ENCODE assay signal across 23 cellular contexts in genomic region chr3:108315767-108316301, GRCh38. TPM values are rescaled to one million over a fixed set of nuclear protein-coding genes. Genes with fewer than 3 reads are reported as not detected.
DNase-seq lines count a peak whose midpoint lies in the region; ATAC-seq, FAIRE-seq and TF ChIP-seq lines count a peak whose summit lies in the region.
"Had no signal": no experiment of that assay in that cellular context is flagged by ENCODE, and none has a peak within 500 bp of the region (broad histone marks: within the 10 kb centered on the region; RNA-seq: fewer than 3 reads in every experiment).

No MANE protein-coding gene starts in this region.

- WGBS in HepG2 (ENCODE audit: low lambda C conversion rate), result 19% methylated on average over 2 of the region's 2 CpGs
- WGBS in right lobe of liver (ENCODE audit: insufficient coverage, low coverage, low lambda C conversion rate, missing lambda C conversion rate), result 44% methylated on average over 2 of the region's 2 CpGs
- 23 to 32% methylated on average over 2 of the region's 2 CpGs for WGBS in body of pancreas, 2 donors
- WGBS in pancreas, 2 donors, result 20 to 30% methylated on average over 2 of the region's 2 CpGs
- 46% methylated on average over 2 of the region's 2 CpGs for WGBS in prostate gland

- no peak for TF ChIP-seq POLR2A in HepG2 (IDR thresholded peaks at IDR 0.05; ENCODE audit: insufficient read depth in 1 of 2, low read depth in 2 of 2, low read length in 2 of 2)
- TF ChIP-seq POLR2A in right lobe of liver (IDR thresholded peaks at IDR 0.05), result no peak
- no peak for TF ChIP-seq POLR2A in body of pancreas (IDR thresholded peaks at IDR 0.05)
- no peak for TF ChIP-seq POLR2A in prostate gland (IDR thresholded peaks at IDR 0.05)

- POLR2A ChIA-PET in HepG2 (lab: Yijun Ruan, JAX), result no interaction called here

- TF ChIP-seq RAD21 in HepG2 (CRISPR knock-in tag; IDR thresholded peaks at IDR 0.05), result no peak

- ATAC-seq in HepG2, result no peak
- no peak for ATAC-seq in right lobe of liver
- peak; percentile 52 for ATAC-seq in body of pancreas
- peak; percentile 41 to 79 (median 70) for ATAC-seq in pancreas
- no peak for ATAC-seq in GM21526 (IDR thresholded peaks at IDR 0.05; ENCODE audit: low FRiP score, unreplicated experiment)

- H2AFZ ChIP-seq in HepG2 (ENCODE audit: low read length), result no peak overlapping the region
- H2AFZ ChIP-seq: GM23248 had no signal

- in situ Hi-C loops in HepG2 (cut with HindIII; ENCODE audit: extremely low pct_ligation_motif_present, low pct_unique_long_range_greater_than_20kb), result no loop called here

- DNase-seq in HepG2 (ENCODE audit: low spot score), result no peak
- DNase-seq in right lobe of liver, result no peak
- DNase-seq in NCI-H146 treated with DMSO at 0.1 percent for 48 hours (lab: John Stamatoyannopoulos, UW; ENCODE audit: unreplicated experiment), result peak; percentile 34
- DNase-seq in body of pancreas, result no peak
- no peak for DNase-seq in pancreas
- no peak for DNase-seq in prostate gland (ENCODE audit: low spot score)
- DNase-seq in RPMI8226, result no peak
- DNase-seq: Calu3; CD4-positive, alpha-beta memory T cell; GM23248 had no signal

- no peaks in the 10 kb centered on the region for H3K36me3 ChIP-seq in HepG2 (replicated peaks in 1 of 2; ENCODE audit: control insufficient read depth in 1 of 2, insufficient read depth in 2 of 2, low read length in 2 of 2)
- H3K36me3 ChIP-seq in right lobe of liver, result no peaks in the 10 kb centered on the region
- no peaks in the 10 kb centered on the region for H3K36me3 ChIP-seq in body of pancreas (replicated peaks in 1 of 2; ENCODE audit: insufficient read depth in 1 of 2, low read depth in 2 of 2)
- no peaks in the 10 kb centered on the region for H3K36me3 ChIP-seq in pancreas
- no peaks in the 10 kb centered on the region for H3K36me3 ChIP-seq in prostate gland
- H3K36me3 ChIP-seq: BLaER1, HAP-1 had no signal

- intact Hi-C loops in HepG2 (cut with micrococcal nuclease; ENCODE audit: unreplicated experiment) (no loop called here), right lobe of liver (cut with DNase I) (no loop called here), body of pancreas (cut with DNase I) (no loop called here), pancreas (cut with DNase I) (no loop called here), prostate gland (cut with DNase I) (no loop called here)

- H3K27me3 ChIP-seq in HepG2 (ENCODE audit: control insufficient read depth in 1 of 2, insufficient read depth in 2 of 2, low read length in 2 of 2) (no peaks in the 10 kb centered on the region; a peak in 1 of 5 replicates), right lobe of liver (no peaks in the 10 kb centered on the region), body of pancreas (no peaks in the 10 kb centered on the region), pancreas (no peaks in the 10 kb centered on the region), prostate gland (replicated peaks; ENCODE audit: insufficient read depth) (no peaks in the 10 kb centered on the region)
- H3K27me3 ChIP-seq: BLaER1 had no signal

- H3K4me2 ChIP-seq in HepG2 (ENCODE audit: low read depth, low read length), result no peak overlapping the region
- H3K4me2 ChIP-seq: BLaER1 had no signal

- no peak for TF ChIP-seq CTCF in HepG2 (CRISPR knock-in tag; IDR thresholded peaks at IDR 0.05)
- TF ChIP-seq CTCF in right lobe of liver (IDR thresholded peaks at IDR 0.05), result no peak
- no peak for TF ChIP-seq CTCF in body of pancreas (IDR thresholded peaks at IDR 0.05)
- no peak for TF ChIP-seq CTCF in pancreas (IDR thresholded peaks at IDR 0.05)
- TF ChIP-seq CTCF in prostate gland (IDR thresholded peaks at IDR 0.05), result no peak

- no TSS peak for BruUV-seq in HepG2 (replicated peaks; lab: Mats Ljungman, UMichigan)

- H4K20me1 ChIP-seq in HepG2 (ENCODE audit: insufficient read depth, low read length), result no peaks in the 10 kb centered on the region
- H4K20me1 ChIP-seq: BLaER1 had no signal

- H3K4me3 ChIP-seq in HepG2 (replicated peaks in 1 of 3; ENCODE audit: insufficient read depth in 1 of 3, low read depth in 2 of 3, low read length in 3 of 3), result no peak overlapping the region
- H3K4me3 ChIP-seq in right lobe of liver, result no peak overlapping the region
- H3K4me3 ChIP-seq in body of pancreas, result no peak overlapping the region
- no peak overlapping the region for H3K4me3 ChIP-seq in pancreas
- H3K4me3 ChIP-seq in prostate gland, result no peak overlapping the region
- H3K4me3 ChIP-seq: BLaER1, GM23248, HAP-1 had no signal

- H3K4me1 ChIP-seq in HepG2 (ENCODE audit: insufficient read depth, low read length) (peaks cover 8% of the 10 kb centered on the region; the same call in 1 of the 2 replicates), right lobe of liver (no peaks in the 10 kb centered on the region), body of pancreas (peaks cover 45% of the 10 kb centered on the region), pancreas (peaks cover 19 to 31% (median 23%) of the 10 kb centered on the region in 3 donors), prostate gland (replicated peaks) (peaks cover 7% of the 10 kb centered on the region)
- H3K4me1 ChIP-seq: BLaER1, HAP-1 had no signal

- H3K79me2 ChIP-seq in HepG2 (ENCODE audit: insufficient read depth, low read length), result no peaks in the 10 kb centered on the region

- CTCF ChIA-PET in HepG2 (lab: Yijun Ruan, JAX; ENCODE audit: low intra/inter-chr PET ratio, low total read pairs), result no interaction called here

- TF ChIP-seq EP300 in HepG2 (IDR thresholded peaks at IDR 0.05; ENCODE audit: low read depth in 2 of 2, low read length in 2 of 2) (no peak; a peak in 1 of 4 replicates), HepG2 (CRISPR knock-in tag; IDR thresholded peaks at IDR 0.05; ENCODE audit: borderline replicate concordance) (no peak)

- H3K9me3 ChIP-seq in HepG2 (ENCODE audit: low read length), result no peaks in the 10 kb centered on the region
- H3K9me3 ChIP-seq in right lobe of liver, result no peaks in the 10 kb centered on the region
- no peaks in the 10 kb centered on the region for H3K9me3 ChIP-seq in body of pancreas
- no peaks in the 10 kb centered on the region for H3K9me3 ChIP-seq in pancreas
- no peaks in the 10 kb centered on the region for H3K9me3 ChIP-seq in prostate gland
- H3K9me3 ChIP-seq: BLaER1, HAP-1 had no signal

- H3K9ac ChIP-seq in HepG2 (ENCODE audit: insufficient read depth, low read depth, low read length), result no peak overlapping the region
- H3K9ac ChIP-seq: BLaER1, GM23248 had no signal

- H3K27ac ChIP-seq in HepG2 (ENCODE audit: extremely low read length, insufficient read depth, low read length) (no peak overlapping the region), right lobe of liver (no peak overlapping the region), body of pancreas (peak overlapping the region in 1 of 4 donors; percentile 8), pancreas (peak overlapping the region in 2 of 4 donors; percentile 0 to 55), prostate gland (no peak overlapping the region)
- H3K27ac ChIP-seq: 22Rv1, BLaER1, GM23248, HL-60 had no signal

- FAIRE-seq in HepG2 (lab: Jason Lieb, UNC) (no peak), pancreas (lab: Jason Lieb, UNC) (no peak)
- FAIRE-seq: G401.6, GM12891, GM19239 had no signal

TF ChIP-seq in HepG2, 621 proteins besides CTCF, POLR2A, EP300 and RAD21:
- TF ChIP-seq ISL2 (CRISPR knock-in tag; IDR thresholded peaks at IDR 0.05) (no peak), MAFK (conservative IDR thresholded peaks at IDR 0.05 in 1 of 2, IDR thresholded peaks at IDR 0.05 in 1 of 2; ENCODE audit: low read length in 2 of 2) (peak; percentile 53 to 76; a peak in 3 of 4 replicates), MAFF (IDR thresholded peaks at IDR 0.05; ENCODE audit: low read depth, low read length) (peak; percentile 70)

RNA-seq across cellular contexts. Expression of gene HHLA2, which starts 19.5 kb away (rescaled TPM):
- not detected in 2 replicates for total RNA-seq in HepG2 (2016; rRNA removed; fragmentation: Illumina TruSeq; extraction: Trizol)
- total RNA-seq in HepG2 (2016; cell fraction: cytosol; rRNA removed; fragmentation: Illumina TruSeq; extraction: Trizol; ENCODE audit: low read depth), result not detected in 2 replicates
- not detected in 2 replicates for total RNA-seq in HepG2 (2016; cell fraction: insoluble cytoplasmic fraction; rRNA removed; fragmentation: Illumina TruSeq; extraction: Trizol)
- not detected in 2 replicates for total RNA-seq in HepG2 (2016; cell fraction: membrane; rRNA removed; fragmentation: Illumina TruSeq; extraction: Trizol)
- total RNA-seq in HepG2 (2016; cell fraction: nucleus; rRNA removed; fragmentation: Illumina TruSeq; extraction: Trizol), result not detected in 2 replicates
- polyA plus RNA-seq in HepG2 (2011; rRNA removed), result not detected in 2 replicates
- polyA plus RNA-seq in HepG2 (2011; cell fraction: cytosol; rRNA removed), result not detected in 2 replicates
- not detected in 2 replicates for polyA plus RNA-seq in HepG2 (2011; cell fraction: nucleus; rRNA removed)
- polyA plus RNA-seq in HepG2 (2012), result not detected in 2 replicates
- polyA plus RNA-seq in HepG2 (2016; cell fraction: cytosol; fragmentation: Illumina TruSeq; extraction: Trizol; ENCODE audit: low read depth), result not detected in 2 replicates
- polyA plus RNA-seq in HepG2 (2016; cell fraction: insoluble cytoplasmic fraction; fragmentation: Illumina TruSeq; extraction: Trizol; ENCODE audit: low read depth), result not detected in 2 replicates
- polyA plus RNA-seq in HepG2 (2016; cell fraction: membrane; fragmentation: Illumina TruSeq; extraction: Trizol; ENCODE audit: low read depth), result not detected in 2 replicates
- polyA plus RNA-seq in HepG2 (2016; cell fraction: nucleus; fragmentation: Illumina TruSeq; extraction: Trizol; ENCODE audit: insufficient read depth, low read depth), result not detected in 2 replicates
- polyA minus RNA-seq in HepG2 (2011; rRNA and poly(A)+ RNA removed; ENCODE audit: low replicate concordance), result not detected in 2 replicates
- polyA minus RNA-seq in HepG2 (2011; cell fraction: cytosol; rRNA and poly(A)+ RNA removed), result not detected in 2 replicates
- polyA minus RNA-seq in HepG2 (2011; cell fraction: nucleus; rRNA and poly(A)+ RNA removed), result not detected in 2 replicates
- not detected for total RNA-seq in right lobe of liver
- 1 to 10 TPM in 1 of 2 donors, not detected in 1; 2.1 TPM for total RNA-seq in body of pancreas
- 1 to 10 TPM in 4 of 6 donors, under 1 TPM in 2; 0.28 to 2.8 (median 1.1) TPM for total RNA-seq in pancreas
- under 1 TPM; 0.23 to 0.54 TPM for polyA plus RNA-seq in pancreas
- 1 to 10 TPM in 1 of 2 donors, under 1 TPM in 1; 0.82 to 2.6 TPM for total RNA-seq in prostate gland
- total RNA-seq: A673, GM23248, H4, HT1080 had no signal
- polyA plus RNA-seq: AG04450; CD4-positive, alpha-beta memory T cell; GM23248; IgD-negative memory B cell had no signal

Comparison
In these comparisons a context has a peak if more than half of its experiments do, and no peak if none do; other contexts are left out.
1. ATAC-seq: peak in body of pancreas (single experiment) and pancreas (4 of 4); none in HepG2 (single experiment), right lobe of liver (0 of 4) and GM21526 (single experiment).